30 cellular contexts compared by ENCODE assay signal in the genomic region with DNA sequence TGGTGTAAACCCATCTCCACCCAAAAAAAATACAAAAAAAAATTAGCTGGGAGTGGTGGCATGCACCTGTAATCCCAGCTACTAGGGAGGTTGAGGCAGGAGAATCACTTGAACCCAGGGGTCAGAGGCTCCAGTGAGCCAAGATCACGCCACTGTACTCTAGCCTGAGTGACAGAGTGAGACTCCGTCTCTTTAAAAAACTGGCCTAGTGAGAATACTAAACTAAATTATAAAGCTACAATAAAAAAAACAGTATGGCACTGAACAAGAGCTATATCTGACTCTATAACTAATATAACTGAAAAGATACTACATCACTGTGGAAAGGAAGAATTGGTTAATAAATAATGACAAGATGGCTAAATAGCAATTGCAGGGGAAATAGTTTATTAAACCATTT.
"Had no signal": no experiment of that assay in that cellular context is flagged by ENCODE, and none has a peak within 500 bp of the region (broad histone marks: within the 10 kb centered on the region; RNA-seq: fewer than 3 reads in every experiment).

No MANE protein-coding gene starts in this region.

- H3K27ac Mint-ChIP-seq: effector memory CD8-positive, alpha-beta T cell; mesothelial cell of epicardium; naive B cell; natural killer cell treated with Interleukin-12 subunit alpha and Interleukin-12 subunit beta and Interleukin-15 and Interleukin-18, amount 100 ng/mL, for 72 hours; neural progenitor cell; stimulated activated memory B cell treated with anti-CD40 and anti-IgM and Interleukin-4, amounts not matched to agents 10 μg/mL and 1 μg/mL and 100 μg/mL, for 72 hours had no signal

- H3K4me3 Mint-ChIP-seq: immature natural killer cell; mesothelial cell of epicardium; naive B cell; natural killer cell treated with Interleukin-12 subunit alpha and Interleukin-12 subunit beta and Interleukin-15 and Interleukin-18, amount 100 ng/mL, for 72 hours; neural progenitor cell; stimulated activated memory B cell treated with anti-CD40 and anti-IgM and Interleukin-4, amounts not matched to agents 10 μg/mL and 1 μg/mL and 100 μg/mL, for 72 hours had no signal

- H3K4me2 ChIP-seq: neural progenitor cell had no signal

- H3K9ac ChIP-seq: neural progenitor cell had no signal

- H3K27ac ChIP-seq: esophagus squamous epithelium, heart right ventricle, lower lobe of right lung, neural progenitor cell, ovary, psoas muscle, skin epidermis, spleen, testis, tibial artery had no signal

- H3K9me3 Mint-ChIP-seq: effector memory CD8-positive, alpha-beta T cell; immature natural killer cell; naive B cell; natural killer cell treated with Interleukin-12 subunit alpha and Interleukin-12 subunit beta and Interleukin-15 and Interleukin-18, amount 100 ng/mL, for 72 hours had no signal

- ATAC-seq: effector memory CD8-positive, alpha-beta T cell; heart right ventricle; left ventricle myocardium superior; lower lobe of right lung; mucosa of descending colon; natural killer cell treated with Interleukin-12 subunit alpha and Interleukin-12 subunit beta and Interleukin-15 and Interleukin-18, amount 100 ng/mL, for 72 hours; psoas muscle; right cardiac atrium; stimulated activated memory B cell treated with anti-CD40 and anti-IgM and Interleukin-4, amounts not matched to agents 10 μg/mL and 1 μg/mL and 100 μg/mL, for 72 hours; stimulated activated naive CD8-positive, alpha-beta T cell treated with anti-CD3 and anti-CD28 coated beads, Interleukin-15, Interleukin-2, amounts not matched to agents 100 U/mL and 50 U/mL, for 24 hours had no signal

- H3K27me3 Mint-ChIP-seq: effector memory CD8-positive, alpha-beta T cell; naive B cell; natural killer cell treated with Interleukin-12 subunit alpha and Interleukin-12 subunit beta and Interleukin-15 and Interleukin-18, amount 100 ng/mL, for 72 hours; stimulated activated memory B cell treated with anti-CD40 and anti-IgM and Interleukin-4, amounts not matched to agents 10 μg/mL and 1 μg/mL and 100 μg/mL, for 72 hours had no signal

- H3K27me3 ChIP-seq: esophagus squamous epithelium, heart right ventricle, ovary, spleen, testis, tibial artery, upper lobe of left lung had no signal

- H3K36me3 ChIP-seq: esophagus squamous epithelium, heart right ventricle, lower lobe of right lung, neural progenitor cell, ovary, spleen, tibial artery, upper lobe of left lung had no signal

- H3K4me1 ChIP-seq: testis had no signal

- DNase-seq: cortex of kidney; effector memory CD8-positive, alpha-beta T cell; erythroblast; esophagus squamous epithelium; foreskin melanocyte; glutamatergic neuron; heart right ventricle; hypothalamus; immature natural killer cell; islet precursor cell; left ventricle myocardium superior; lower lobe of right lung; mucosa of descending colon; naive B cell; ovary; posterior cingulate gyrus; psoas muscle; right cardiac atrium; spleen; stimulated activated CD4-positive, alpha-beta T cell treated with anti-CD3 and anti-CD28 coated beads, Interleukin-4, amount 100 ng/mL, for 4 hours; stimulated activated naive CD8-positive, alpha-beta T cell treated with anti-CD3 and anti-CD28 coated beads, Interleukin-15, Interleukin-2, amounts not matched to agents 100 U/mL and 50 U/mL, for 24 hours; substantia nigra; testis; tibial artery; upper lobe of left lung had no signal

- H2AFZ ChIP-seq: neural progenitor cell had no signal

- H3K9me3 ChIP-seq: esophagus squamous epithelium, lower lobe of right lung, ovary, psoas muscle, testis, tibial artery had no signal

- H3K4me3 ChIP-seq: esophagus squamous epithelium, heart right ventricle, lower lobe of right lung, mucosa of descending colon, neural progenitor cell, ovary, psoas muscle, skin epidermis, spleen, testis, tibial artery, upper lobe of left lung had no signal

- H3K36me3 Mint-ChIP-seq: immature natural killer cell; naive B cell; natural killer cell treated with Interleukin-12 subunit alpha and Interleukin-12 subunit beta and Interleukin-15 and Interleukin-18, amount 100 ng/mL, for 72 hours had no signal
